ENCODE assay signal across 28 cellular contexts in the genomic region with DNA sequence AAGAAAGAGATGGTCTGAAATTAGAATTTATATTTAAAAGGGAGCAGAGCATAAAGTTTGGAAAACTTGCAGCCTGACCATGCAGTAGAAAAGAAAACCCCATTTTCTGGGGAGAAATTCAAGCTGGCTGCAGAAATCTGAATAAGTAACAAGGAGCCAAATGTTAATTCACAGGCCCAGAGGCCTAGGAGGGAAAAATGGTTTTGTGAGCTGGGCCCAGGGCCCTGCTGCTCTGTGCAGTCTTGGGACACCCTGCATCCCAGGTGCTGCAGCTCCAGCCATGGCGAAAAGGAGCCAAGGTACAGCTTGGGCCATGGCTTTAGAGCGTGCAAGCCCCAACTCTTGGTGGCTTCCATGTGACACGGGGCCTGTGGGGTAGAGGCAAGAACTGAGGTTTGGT.
"Had no signal": no experiment of that assay in that cellular context is flagged by ENCODE, and none has a peak within 500 bp of the region (broad histone marks: within the 10 kb centered on the region; RNA-seq: fewer than 3 reads in every experiment).

No MANE protein-coding gene starts in this region.

- H3K9me3 Mint-ChIP-seq: natural killer cell; stimulated activated effector memory CD8-positive, alpha-beta T cell treated with anti-CD3 and anti-CD28 coated beads, Interleukin-12 subunit alpha, Interleukin-12 subunit beta, amount 100 ng/mL, for 72 hours had no signal

- H3K4me3 ChIP-seq: neural progenitor cell, ovary, psoas muscle, right lobe of liver, sigmoid colon, stomach, thoracic aorta, thyroid gland, tibial nerve, upper lobe of left lung had no signal

- H2AFZ ChIP-seq: neural progenitor cell, parathyroid adenoma had no signal

- H3K4me1 Mint-ChIP-seq: nephron; neural progenitor cell; stimulated activated naive B cell treated with anti-CD40 and anti-IgM and Interleukin-4, amounts not matched to agents 10 μg/mL and 1 μg/mL and 100 μg/mL, for 72 hours had no signal

- H3K4me2 ChIP-seq: neural progenitor cell had no signal

- H3K27ac Mint-ChIP-seq: nephron; stimulated activated effector memory CD8-positive, alpha-beta T cell treated with anti-CD3 and anti-CD28 coated beads, Interleukin-12 subunit alpha, Interleukin-12 subunit beta, amount 100 ng/mL, for 72 hours; stimulated activated naive B cell treated with anti-CD40 and anti-IgM and Interleukin-4, amounts not matched to agents 10 μg/mL and 1 μg/mL and 100 μg/mL, for 72 hours; stimulated activated naive CD8-positive, alpha-beta T cell treated with anti-CD3 and anti-CD28 coated beads, Interleukin-15, Interleukin-2, amounts not matched to agents 100 ng/mL and 50 ng/mL, for 24 hours had no signal

- H3K4me1 ChIP-seq: neural progenitor cell, parathyroid adenoma, psoas muscle, right lobe of liver had no signal

- H3K36me3 ChIP-seq: ovary had no signal

- DNase-seq: natural killer cell; occipital lobe; ovary; posterior cingulate gyrus; psoas muscle; right lobe of liver; sigmoid colon; small intestine; stimulated activated CD4-positive, alpha-beta T cell treated with anti-CD3 and anti-CD28 coated beads, Interleukin-15, amount 100 ng/mL, for 24 hours; stimulated activated CD4-positive, alpha-beta T cell treated with anti-CD3 and anti-CD28 coated beads, Interleukin-2, amount 100 ng/mL, for 24 hours; stimulated activated CD4-positive, alpha-beta T cell treated with anti-CD3 and anti-CD28 coated beads, Interleukin-2, amount 100 ng/mL, for 48 hours; stimulated activated CD4-positive, alpha-beta T cell treated with anti-CD3 and anti-CD28 coated beads, Interleukin-4, amount 100 ng/mL, for 24 hours; stimulated activated naive B cell treated with anti-CD40 and anti-IgM and Interleukin-4, amounts not matched to agents 10 μg/mL and 1 μg/mL and 100 μg/mL, for 72 hours; stimulated activated naive CD4-positive, alpha-beta T cell treated with Interleukin-2 at 50 U/mL for 16 hours; stomach; thyroid gland; trophoblast cell; upper lobe of left lung had no signal

- H3K27me3 Mint-ChIP-seq: progenitor cell of endocrine pancreas; stimulated activated naive B cell treated with anti-CD40 and anti-IgM and Interleukin-4, amounts not matched to agents 10 μg/mL and 1 μg/mL and 100 μg/mL, for 72 hours; stimulated activated naive CD8-positive, alpha-beta T cell treated with anti-CD3 and anti-CD28 coated beads, Interleukin-15, Interleukin-2, amounts not matched to agents 100 ng/mL and 50 ng/mL, for 24 hours had no signal

- H3K27ac ChIP-seq: neural progenitor cell, ovary, parathyroid adenoma, psoas muscle, right lobe of liver, sigmoid colon, stomach, thoracic aorta, thyroid gland, tibial nerve, upper lobe of left lung had no signal

- FAIRE-seq: small intestine, urothelium cell line had no signal

- H3K79me2 ChIP-seq: parathyroid adenoma had no signal

- H3K9me3 ChIP-seq: ovary, psoas muscle, right lobe of liver, sigmoid colon, thoracic aorta, thyroid gland had no signal

- H3K9ac ChIP-seq: neural progenitor cell, parathyroid adenoma had no signal

- H3K4me3 Mint-ChIP-seq: natural killer cell; nephron; neural progenitor cell; stimulated activated effector memory CD8-positive, alpha-beta T cell treated with anti-CD3 and anti-CD28 coated beads, Interleukin-12 subunit alpha, Interleukin-12 subunit beta, amount 100 ng/mL, for 72 hours; stimulated activated naive B cell treated with anti-CD40 and anti-IgM and Interleukin-4, amounts not matched to agents 10 μg/mL and 1 μg/mL and 100 μg/mL, for 72 hours; stimulated activated naive CD8-positive, alpha-beta T cell treated with anti-CD3 and anti-CD28 coated beads, Interleukin-15, Interleukin-2, amounts not matched to agents 100 ng/mL and 50 ng/mL, for 24 hours had no signal

- ATAC-seq: natural killer cell; psoas muscle; right cardiac atrium; right lobe of liver; stimulated activated effector memory CD8-positive, alpha-beta T cell treated with anti-CD3 and anti-CD28 coated beads, Interleukin-12 subunit alpha, Interleukin-12 subunit beta, amount 100 ng/mL, for 72 hours; stimulated activated naive B cell treated with anti-CD40 and anti-IgM and Interleukin-4, amounts not matched to agents 10 μg/mL and 1 μg/mL and 100 μg/mL, for 72 hours had no signal

- H3K27me3 ChIP-seq: neural progenitor cell, ovary, right lobe of liver, sigmoid colon, stomach, thyroid gland, tibial nerve, upper lobe of left lung had no signal
